Comparison of ENCODE assay signal across 8 cellular contexts in genomic region chr15:70892002-70892911, GRCh38. TPM values are rescaled to one million over a fixed set of nuclear protein-coding genes. Genes with fewer than 3 reads are reported as not detected.
DNase-seq lines count a peak whose midpoint lies in the region; ATAC-seq and TF ChIP-seq lines count a peak whose summit lies in the region.

LRRC49 (plus strand) TSS chr15:70892826; CDS start chr15:70892895, 69 bp downstream.
THAP10 (minus strand) TSS chr15:70892433; CDS start chr15:70892272, 161 bp downstream.

- H3K79me2 ChIP-seq in fibroblast of lung (ENCODE audit: control insufficient read depth, insufficient read depth, low read length), result peaks cover 21% of the 10 kb centered on the region

- peak; percentile 5 for TF ChIP-seq EP300 in stomach (IDR thresholded peaks at IDR 0.05)

- peak within 1 kb of the TSS; percentile 78 for H3K4me2 ChIP-seq in fibroblast of lung (ENCODE audit: extremely low read depth, insufficient read depth, low read length)

- peaks cover 0 to 14% (median 7%) of the 10 kb centered on the region in 3 donors for H3K27me3 Mint-ChIP-seq in CD14-positive monocyte (ENCODE audit: low read depth in 3 of 3)
- peaks cover 80% of the 10 kb centered on the region for H3K27me3 Mint-ChIP-seq in activated T-cell treated with anti-CD3 and anti-CD28 coated beads, Interleukin-2, amount 50 U/mL, for 24 hours

- H3K27ac Mint-ChIP-seq in CD14-positive monocyte, result peak within 1 kb of the TSS; percentile 23 to 82 (median 57)
- H3K27ac Mint-ChIP-seq in activated T-cell treated with anti-CD3 and anti-CD28 coated beads, Interleukin-2, amount 50 U/mL, for 24 hours, result peak within 1 kb of the TSS; percentile 81

- WGBS in stomach, 5 donors, result 1 to 3% (median 1%) methylated on average over 33 to 61 of the region's 61 CpGs

- H3K9me3 ChIP-seq in fibroblast of lung (ENCODE audit: control insufficient read depth, insufficient read depth, low read depth, low read length) (no peaks in the 10 kb centered on the region), mucosa of rectum (ENCODE audit: control insufficient read depth in 2 of 2, low read length in 2 of 2) (no peaks in the 10 kb centered on the region), stomach (no peaks in the 10 kb centered on the region)

- H3K4me3 ChIP-seq in fibroblast of lung (replicated peaks in 1 of 4; ENCODE audit: control extremely low read depth in 1 of 4, insufficient read depth in 1 of 4, low read depth in 3 of 4, low read length in 4 of 4), result peak within 1 kb of the TSS; percentile 77 to 99 (median 89)
- H3K4me3 ChIP-seq in mucosa of rectum (ENCODE audit: low read length in 2 of 2), result peak within 1 kb of the TSS; percentile 82 to 92
- peak within 1 kb of the TSS; percentile 75 to 88 (median 79) for H3K4me3 ChIP-seq in stomach

- H3K36me3 Mint-ChIP-seq in CD14-positive monocyte, result no peaks in the 10 kb centered on the region
- peaks cover 4% of the 10 kb centered on the region for H3K36me3 Mint-ChIP-seq in activated T-cell treated with anti-CD3 and anti-CD28 coated beads, Interleukin-2, amount 50 U/mL, for 24 hours (ENCODE audit: low read depth)

- peak within 1 kb of the TSS; percentile 95 for H3K27ac ChIP-seq in fibroblast of lung (ENCODE audit: insufficient read depth, low read length)
- peak within 1 kb of the TSS; percentile 48 to 78 for H3K27ac ChIP-seq in mucosa of rectum (ENCODE audit: low read depth in 2 of 2, low read length in 2 of 2)
- peak within 1 kb of the TSS; percentile 63 to 87 (median 83) for H3K27ac ChIP-seq in stomach

- H3K4me1 Mint-ChIP-seq in CD14-positive monocyte, result peaks cover 20% of the 10 kb centered on the region
- peaks cover 12% of the 10 kb centered on the region for H3K4me1 Mint-ChIP-seq in activated T-cell treated with anti-CD3 and anti-CD28 coated beads, Interleukin-2, amount 50 U/mL, for 24 hours (ENCODE audit: low read depth)

- H3K4me1 ChIP-seq in fibroblast of lung (ENCODE audit: control insufficient read depth, extremely low read depth, insufficient read depth, low read length) (peaks cover 3% of the 10 kb centered on the region), mucosa of rectum (ENCODE audit: control insufficient read depth in 2 of 2, insufficient read depth in 2 of 2, low read length in 2 of 2) (peaks cover 4 to 5% of the 10 kb centered on the region in 2 donors), stomach (peaks cover 7 to 27% (median 25%) of the 10 kb centered on the region in 4 donors)

- H2AFZ ChIP-seq in fibroblast of lung (ENCODE audit: low read length), result peak within 1 kb of the TSS; percentile 96

- peaks cover 0 to 3% (median 0%) of the 10 kb centered on the region in 7 donors for H3K9me3 Mint-ChIP-seq in CD14-positive monocyte
- no peaks in the 10 kb centered on the region for H3K9me3 Mint-ChIP-seq in activated T-cell treated with anti-CD3 and anti-CD28 coated beads, Interleukin-2, amount 50 U/mL, for 24 hours

- H3K4me3 Mint-ChIP-seq in CD14-positive monocyte, result peak within 1 kb of the TSS; percentile 96 to 98
- peak within 1 kb of the TSS; percentile 82 for H3K4me3 Mint-ChIP-seq in activated T-cell treated with anti-CD3 and anti-CD28 coated beads, Interleukin-2, amount 50 U/mL, for 24 hours

- TF ChIP-seq CTCF in CD14-positive monocyte (IDR thresholded peaks at IDR 0.05) (no peak), fibroblast of lung (conservative IDR thresholded peaks at IDR 0.05 in 1 of 2, IDR thresholded peaks at IDR 0.05 in 1 of 2; ENCODE audit: low read depth in 1 of 2, low read length in 2 of 2) (no peak), stomach (IDR thresholded peaks at IDR 0.05) (no peak)

- H3K9ac ChIP-seq in fibroblast of lung (ENCODE audit: insufficient read depth, low read length) (peak within 1 kb of the TSS; percentile 70), mucosa of rectum (ENCODE audit: low read depth in 1 of 2, low read length in 2 of 2) (peak within 1 kb of the TSS; percentile 29 to 73)

- DNase-seq in CD14-positive monocyte (ENCODE audit: low spot score) (peak; percentile 51), NCI-H524 (lab: John Stamatoyannopoulos, UW) (peak; percentile 98 to 99), fibroblast of lung (ENCODE audit: low read depth in 2 of 2) (peak; percentile 95 to 97), stomach (peak; percentile 82)
- DNase-seq in activated T-cell treated with anti-CD3 and anti-CD28 coated beads, Interleukin-2, amount 50 U/mL, for 24 hours, result peak; percentile 56

- H3K27me3 ChIP-seq in fibroblast of lung (ENCODE audit: control insufficient read depth, insufficient read depth, low read length), result no peaks in the 10 kb centered on the region
- no peaks in the 10 kb centered on the region for H3K27me3 ChIP-seq in mucosa of rectum (ENCODE audit: control insufficient read depth in 2 of 2, insufficient read depth in 2 of 2, low read length in 2 of 2)
- no peaks in the 10 kb centered on the region for H3K27me3 ChIP-seq in stomach

- no peak for TF ChIP-seq POLR2A in stomach (IDR thresholded peaks at IDR 0.05)

- H4K20me1 ChIP-seq in fibroblast of lung (ENCODE audit: control insufficient read depth, extremely low read depth, insufficient read depth, low read length), result no peaks in the 10 kb centered on the region

- intact Hi-C loops in CD14-positive monocyte (cut with micrococcal nuclease) (no loop called here), stomach (cut with DNase I; ENCODE audit: low total_unique reads) (no loop called here)

- H3K36me3 ChIP-seq in fibroblast of lung (ENCODE audit: control insufficient read depth, insufficient read depth, low read length) (no peaks in the 10 kb centered on the region), mucosa of rectum (ENCODE audit: control insufficient read depth in 2 of 2, insufficient read depth in 2 of 2, low read length in 2 of 2) (no peaks in the 10 kb centered on the region), stomach (peaks cover 0 to 10% (median 3%) of the 10 kb centered on the region in 4 donors)

- ATAC-seq in GM19328 (IDR thresholded peaks at IDR 0.05; ENCODE audit: unreplicated experiment) (peak; percentile 80), HG03432 (IDR thresholded peaks at IDR 0.05; ENCODE audit: unreplicated experiment) (peak; percentile 89)

RNA-seq across cellular contexts. Expression of gene LRRC49, which starts in this region (rescaled TPM):
- polyA plus RNA-seq in CD14-positive monocyte, result under 1 TPM; 0.24 to 0.51 TPM
- total RNA-seq in fibroblast of lung, result 20.5 and 31.5 TPM in 2 replicates
- polyA plus RNA-seq in fibroblast of lung, result 10.0 and 16.2 TPM in 2 replicates
- 6.4 and 11.4 TPM in 2 replicates for polyA plus RNA-seq in fibroblast of lung (2012)
- 8.9 and 18.8 TPM in 2 replicates for polyA minus RNA-seq in fibroblast of lung (ENCODE audit: low replicate concordance)
- total RNA-seq in stomach, result 10 to 100 TPM in 3 of 5 donors, 1 to 10 TPM in 1, under 1 TPM in 1; 0.87 to 63.8 (median 14.8) TPM
- 1 to 10 TPM; 4.0 to 8.6 (median 5.8) TPM for polyA plus RNA-seq in stomach

RNA-seq across cellular contexts. Expression of gene THAP10, which starts in this region (rescaled TPM):
- polyA plus RNA-seq in CD14-positive monocyte (under 1 TPM; 0.12 to 0.30 TPM), fibroblast of lung (4.6 and 7.9 TPM in 2 replicates), stomach (1 to 10 TPM; 1.9 to 3.4 (median 2.5) TPM)
- total RNA-seq in fibroblast of lung (2.3 and 5.0 TPM in 2 replicates), stomach (1 to 10 TPM in 3 of 5 donors, under 1 TPM in 1, not detected in 1; 0.72 to 4.5 (median 2.1) TPM)
- polyA plus RNA-seq in fibroblast of lung (2012), result 2.7 and 5.9 TPM in 2 replicates
- polyA minus RNA-seq in fibroblast of lung (ENCODE audit: low replicate concordance), result 0.15 TPM in 1 of 2 replicates, not detected in the other

Comparison
In these comparisons a context has a peak if more than half of its experiments do, and no peak if none do; other contexts are left out.
1. Peak in every context shown above with its lines: DNase-seq, ATAC-seq, H3K4me3 ChIP-seq and H3K27ac ChIP-seq.
2. Peak in DNase-seq in CD14-positive monocyte; RNA of the genes that start here not detected or under 1 TPM.